8 cellular contexts compared by ENCODE assay signal in the genomic region with DNA sequence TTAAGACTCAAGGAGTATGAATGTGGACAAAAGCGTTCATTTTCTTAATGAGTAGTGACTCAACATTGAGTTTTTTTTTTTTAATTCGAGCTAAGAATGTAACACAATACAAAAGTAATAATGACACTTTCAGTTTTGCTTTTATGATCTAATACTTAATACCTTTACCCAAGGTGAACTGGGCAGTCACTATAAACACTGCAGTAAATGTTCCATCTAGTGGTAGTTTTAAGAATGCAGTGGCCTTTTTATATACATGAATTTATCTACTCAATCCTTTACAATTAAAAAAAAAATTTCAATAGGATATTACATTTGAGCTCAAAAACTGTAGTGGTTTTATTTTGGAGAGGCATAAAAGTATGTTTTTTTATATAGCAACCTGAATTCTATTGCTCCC. TPM values are rescaled to one million over a fixed set of nuclear protein-coding genes. Genes with fewer than 3 reads are reported as not detected.
DNase-seq lines count a peak whose midpoint lies in the region; ATAC-seq and TF ChIP-seq lines count a peak whose summit lies in the region.

No MANE protein-coding gene starts in this region.

- H3K4me2 ChIP-seq in DND-41 (ENCODE audit: insufficient read depth, low read length) = no peak overlapping the region

- TF ChIP-seq POLR2A in erythroblast (IDR thresholded peaks at IDR 0.05; ENCODE audit: low read length) = no peak
- no peak for TF ChIP-seq POLR2A in spleen (IDR thresholded peaks at IDR 0.05)

- intact Hi-C loops in spleen (cut with DNase I; ENCODE audit: low total_unique reads) = no loop called here

- peak; percentile 56 for TF ChIP-seq CTCF in DND-41 (IDR thresholded peaks at IDR 0.05; ENCODE audit: borderline replicate concordance, extremely low read depth, low read length, poor library complexity, severe bottlenecking)
- TF ChIP-seq CTCF in spleen (IDR thresholded peaks at IDR 0.05 in 8 of 11, conservative IDR thresholded peaks at IDR 0.05 in 3 of 11) = peak; percentile 21 to 69 (median 53)

- 0 out of 3 replicates have a peak, but pooled peaks have one; percentile 29 for ATAC-seq in DND-41 (ENCODE audit: insufficient read depth, low read depth)
- ATAC-seq in GM21367 (IDR thresholded peaks at IDR 0.05; ENCODE audit: unreplicated experiment) = peak; percentile 62

- H3K4me3 ChIP-seq in DND-41 (ENCODE audit: low read depth in 1 of 2, low read length in 2 of 2) = no peak overlapping the region
- no peak overlapping the region for H3K4me3 ChIP-seq in spleen

- no peaks in the 10 kb centered on the region for H3K9me3 ChIP-seq in DND-41 (ENCODE audit: insufficient read depth, low read length, severe bottlenecking)
- no peaks in the 10 kb centered on the region for H3K9me3 ChIP-seq in spleen

- H3K27me3 ChIP-seq in DND-41 (ENCODE audit: insufficient read depth, low read length, poor library complexity) (no peaks in the 10 kb centered on the region), spleen (replicated peaks in 1 of 7) (no peaks in the 10 kb centered on the region)

- peaks cover 16% of the 10 kb centered on the region for H3K4me1 ChIP-seq in DND-41 (ENCODE audit: insufficient read depth, low read length)
- peaks cover 0 to 26% (median 1%) of the 10 kb centered on the region in 6 donors for H3K4me1 ChIP-seq in spleen

- DNase-seq in DND-41 (no peak), OCI-M1 (lab: John Stamatoyannopoulos, UW) (peak; percentile 51), erythroblast (lab: John Stamatoyannopoulos, UW) (peak; percentile 7 to 38), spleen (no peak), HK-2 (ENCODE audit: unreplicated experiment) (no peak), HUDEP-2 (lab: John Stamatoyannopoulos, UW; ENCODE audit: unreplicated experiment in 76 of 76) (no peak)
- no peak for DNase-seq in activated CD4-positive, alpha-beta T cell treated with anti-CD3 and anti-CD28 coated beads, Interleukin-2, amount 50 U/mL, for 48 hours

- H3K27ac ChIP-seq in DND-41 (ENCODE audit: low read length) (no peak overlapping the region), spleen (peak overlapping the region in 1 of 8 donors; percentile 40)

- 0 out of 2 replicates have a peak, but pooled peaks cover 7% of the 10 kb centered on the region for H3K79me2 ChIP-seq in DND-41 (ENCODE audit: insufficient read depth, low read length)

- H2AFZ ChIP-seq in DND-41 (ENCODE audit: low read depth, low read length) = no peak overlapping the region

- no peaks in the 10 kb centered on the region for H4K20me1 ChIP-seq in DND-41 (ENCODE audit: insufficient read depth, low read length)

- H3K9ac ChIP-seq in DND-41 (ENCODE audit: low read depth, low read length) = no peak overlapping the region

- WGBS in spleen, 5 donors = 35 to 63% (median 42%) methylated on average over 2 of the region's 2 CpGs

- H3K36me3 ChIP-seq in DND-41 (ENCODE audit: insufficient read depth, low read length) (peaks cover 10% of the 10 kb centered on the region), spleen (peaks cover 0 to 42% (median 3%) of the 10 kb centered on the region in 6 donors)

RNA-seq across cellular contexts. Expression of a gene that starts 33.9 kb away (rescaled TPM):
- total RNA-seq in spleen = 10 to 100 TPM; 24.1 to 53.0 (median 33.5) TPM
- polyA plus RNA-seq in spleen = 10 to 100 TPM in 1 of 3 donors, 1 to 10 TPM in 2; 4.3 to 11.5 (median 6.8) TPM

Comparison
In these comparisons a context has a peak if more than half of its experiments do, and no peak if none do; other contexts are left out.
1. DNase-seq: peak in OCI-M1 (single experiment) and erythroblast (2 of 2); none in DND-41 (single experiment), spleen (single experiment), HK-2 (single experiment), activated CD4-positive, alpha-beta T cell treated with anti-CD3 and anti-CD28 coated beads, Interleukin-2, amount 50 U/mL, for 48 hours (0 of 2) and HUDEP-2 (0 of 76).